In genomic region chr3:25564040-25564439, GRCh38 we compare ENCODE assay signal across 16 cellular contexts.
"Had no signal": no experiment of that assay in that cellular context is flagged by ENCODE, and none has a peak within 500 bp of the region (broad histone marks: within the 10 kb centered on the region; RNA-seq: fewer than 3 reads in every experiment).

No MANE protein-coding gene starts in this region.

- ATAC-seq: foreskin keratinocyte; gastroesophageal sphincter; heart left ventricle; left cardiac atrium; left lung; left ventricle myocardium superior; lower lobe of right lung; mucosa of descending colon; naive thymus-derived CD8-positive, alpha-beta T cell had no signal

- DNase-seq: dermis blood vessel endothelial cell; dorsolateral prefrontal cortex; effector CD4-positive, alpha-beta T cell; effector memory CD4-positive, alpha-beta T cell; foreskin keratinocyte; heart left ventricle; hypothalamus; left cardiac atrium; left lung; left ventricle myocardium superior; lower lobe of right lung; mesenchymal stem cell; mucosa of descending colon; naive B cell; naive thymus-derived CD8-positive, alpha-beta T cell had no signal
